Comparison of ENCODE assay signal across 15 cellular contexts in the genomic region with DNA sequence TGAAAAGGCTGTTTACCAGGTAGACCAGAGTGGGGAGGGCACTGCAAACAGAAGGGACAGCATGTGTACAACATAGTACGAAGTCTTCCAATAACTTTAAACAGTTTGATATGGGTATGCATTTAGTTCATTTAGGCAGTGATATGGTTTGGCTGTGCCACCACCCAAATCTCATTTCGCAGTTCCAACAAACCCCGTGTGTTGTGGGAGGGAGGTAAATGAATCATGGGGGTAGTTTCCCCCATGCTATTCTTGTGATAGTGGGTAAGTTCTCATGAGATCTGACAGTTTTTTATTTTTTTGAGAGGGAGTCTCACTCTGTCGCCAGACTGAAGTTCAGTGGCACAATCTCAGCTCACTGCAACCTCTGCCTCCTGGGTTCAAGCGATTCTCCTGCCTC. TPM values are rescaled to one million over a fixed set of nuclear protein-coding genes. Genes with fewer than 3 reads are reported as not detected.
A peak's percentile ranks its signal among the peaks of the same experiment; 100 is the strongest.
DNase-seq lines count a peak whose midpoint lies in the region; ATAC-seq lines count a peak whose summit lies in the region.
"Had no signal": no experiment of that assay in that cellular context is flagged by ENCODE, and none has a peak within 500 bp of the region (broad histone marks: within the 10 kb centered on the region; RNA-seq: fewer than 3 reads in every experiment).

No MANE protein-coding gene starts in this region.

- H3K27me3 Mint-ChIP-seq in activated CD4-positive, alpha-beta T cell treated with anti-CD3 and anti-CD28 coated beads for 36 hours = no peaks in the 10 kb centered on the region
- H3K27me3 Mint-ChIP-seq in activated CD4-positive, alpha-beta T cell treated with anti-CD3 and anti-CD28 coated beads, Interleukin-2, amount 10 ng/mL, durations not matched to agents 7 days and 5 days = no peaks in the 10 kb centered on the region
- H3K27me3 Mint-ChIP-seq in activated T-cell treated with anti-CD3 and anti-CD28 coated beads, Interleukin-2, amount 50 U/mL, for 72 hours (ENCODE audit: low read depth) = no peaks in the 10 kb centered on the region
- H3K27me3 Mint-ChIP-seq in activated T-helper 17 cell treated with anti-CD3 and anti-CD28 coated beads, Interleukin-2, amount 50 U/mL, for 72 hours = no peaks in the 10 kb centered on the region
- H3K27me3 Mint-ChIP-seq: B cell; CD4-positive, alpha-beta T cell had no signal

- peaks cover 3% of the 10 kb centered on the region for H3K36me3 Mint-ChIP-seq in activated CD4-positive, alpha-beta T cell treated with anti-CD3 and anti-CD28 coated beads for 36 hours (ENCODE audit: low read depth)
- no peaks in the 10 kb centered on the region for H3K36me3 Mint-ChIP-seq in activated CD4-positive, alpha-beta T cell treated with anti-CD3 and anti-CD28 coated beads, Interleukin-2, amount 10 ng/mL, durations not matched to agents 7 days and 5 days (ENCODE audit: low read depth)
- H3K36me3 Mint-ChIP-seq in activated T-cell treated with anti-CD3 and anti-CD28 coated beads, Interleukin-2, amount 50 U/mL, for 72 hours (ENCODE audit: insufficient read depth in 2 of 2) = peaks cover 0 to 2% of the 10 kb centered on the region in 2 donors
- no peaks in the 10 kb centered on the region for H3K36me3 Mint-ChIP-seq in activated T-helper 17 cell treated with anti-CD3 and anti-CD28 coated beads, Interleukin-2, amount 50 U/mL, for 72 hours (ENCODE audit: low read depth)

- H3K4me1 Mint-ChIP-seq in activated CD4-positive, alpha-beta T cell treated with anti-CD3 and anti-CD28 coated beads for 36 hours = peaks cover 5% of the 10 kb centered on the region
- H3K4me1 Mint-ChIP-seq in activated CD4-positive, alpha-beta T cell treated with anti-CD3 and anti-CD28 coated beads, Interleukin-2, amount 10 ng/mL, durations not matched to agents 7 days and 5 days = peaks cover 2% of the 10 kb centered on the region
- peaks cover 15% of the 10 kb centered on the region for H3K4me1 Mint-ChIP-seq in activated T-cell treated with anti-CD3 and anti-CD28 coated beads, Interleukin-2, amount 50 U/mL, for 72 hours (ENCODE audit: low read depth)
- peaks cover 4% of the 10 kb centered on the region for H3K4me1 Mint-ChIP-seq in activated T-helper 17 cell treated with anti-CD3 and anti-CD28 coated beads, Interleukin-2, amount 50 U/mL, for 72 hours
- H3K4me1 Mint-ChIP-seq: B cell had no signal

- no peak overlapping the region for H3K4me3 Mint-ChIP-seq in activated CD4-positive, alpha-beta T cell treated with anti-CD3 and anti-CD28 coated beads for 36 hours
- H3K4me3 Mint-ChIP-seq in activated CD4-positive, alpha-beta T cell treated with anti-CD3 and anti-CD28 coated beads, Interleukin-2, amount 10 ng/mL, durations not matched to agents 7 days and 5 days = no peak overlapping the region
- no peak overlapping the region for H3K4me3 Mint-ChIP-seq in activated T-cell treated with anti-CD3 and anti-CD28 coated beads, Interleukin-2, amount 50 U/mL, for 72 hours
- no peak overlapping the region for H3K4me3 Mint-ChIP-seq in activated T-helper 17 cell treated with anti-CD3 and anti-CD28 coated beads, Interleukin-2, amount 50 U/mL, for 72 hours
- H3K4me3 Mint-ChIP-seq: B cell; CD4-positive, alpha-beta T cell; CD8-positive, alpha-beta T cell had no signal

- CTCF ChIA-PET in activated CD4-positive, alpha-beta T cell treated with anti-CD3 and anti-CD28 coated beads for 36 hours (lab: Charles Lee) = interaction anchor here (1.1 kb wide), 1 partner anchor 448 kb away, joined by 3 read pairs; no protein-coding TSS in a partner anchor
- CTCF ChIA-PET in activated CD4-positive, alpha-beta T cell treated with anti-CD3 and anti-CD28 coated beads, Interleukin-2, amount 10 ng/mL, durations not matched to agents 7 days and 5 days (lab: Charles Lee) = interaction anchor here (0.6 kb wide), 1 partner anchor 22 kb away, joined by 3 read pairs; no protein-coding TSS in a partner anchor

- DNase-seq in activated CD4-positive, alpha-beta T cell treated with anti-CD3 and anti-CD28 coated beads for 36 hours = no peak
- no peak for DNase-seq in activated CD4-positive, alpha-beta T cell treated with anti-CD3 and anti-CD28 coated beads, Interleukin-2, amount 10 ng/mL, durations not matched to agents 7 days and 5 days
- DNase-seq in activated T-cell treated with anti-CD3 and anti-CD28 coated beads, Interleukin-2, amount 50 U/mL, for 72 hours = peak; percentile 10 to 22
- no peak for DNase-seq in activated T-cell treated with anti-CD3 and anti-CD28 coated beads, Interleukin-2, amount 50 U/mL, for 48 hours
- DNase-seq in NCI-H524 (lab: John Stamatoyannopoulos, UW) = no peak
- DNase-seq: AML-193; Caco-2; Calu3; CD4-positive, alpha-beta T cell; CD8-positive, alpha-beta T cell; DMS79 treated with DMSO at 0.1 percent for 48 hours; GF-D8 had no signal

- no peak overlapping the region for H3K27ac Mint-ChIP-seq in activated CD4-positive, alpha-beta T cell treated with anti-CD3 and anti-CD28 coated beads for 36 hours
- no peak overlapping the region for H3K27ac Mint-ChIP-seq in activated CD4-positive, alpha-beta T cell treated with anti-CD3 and anti-CD28 coated beads, Interleukin-2, amount 10 ng/mL, durations not matched to agents 7 days and 5 days
- H3K27ac Mint-ChIP-seq in activated T-cell treated with anti-CD3 and anti-CD28 coated beads, Interleukin-2, amount 50 U/mL, for 72 hours = no peak overlapping the region
- H3K27ac Mint-ChIP-seq in activated T-helper 17 cell treated with anti-CD3 and anti-CD28 coated beads, Interleukin-2, amount 50 U/mL, for 72 hours = no peak overlapping the region
- H3K27ac Mint-ChIP-seq: B cell; CD4-positive, alpha-beta T cell; CD8-positive, alpha-beta T cell had no signal

- no peaks in the 10 kb centered on the region for H3K9me3 Mint-ChIP-seq in activated CD4-positive, alpha-beta T cell treated with anti-CD3 and anti-CD28 coated beads for 36 hours (ENCODE audit: low read depth)
- no peaks in the 10 kb centered on the region for H3K9me3 Mint-ChIP-seq in activated CD4-positive, alpha-beta T cell treated with anti-CD3 and anti-CD28 coated beads, Interleukin-2, amount 10 ng/mL, durations not matched to agents 7 days and 5 days
- H3K9me3 Mint-ChIP-seq in activated T-cell treated with anti-CD3 and anti-CD28 coated beads, Interleukin-2, amount 50 U/mL, for 72 hours = no peaks in the 10 kb centered on the region
- H3K9me3 Mint-ChIP-seq in activated T-helper 17 cell treated with anti-CD3 and anti-CD28 coated beads, Interleukin-2, amount 50 U/mL, for 72 hours = no peaks in the 10 kb centered on the region
- H3K9me3 Mint-ChIP-seq: CD4-positive, alpha-beta T cell; CD8-positive, alpha-beta T cell had no signal

- POLR2A ChIA-PET in activated CD4-positive, alpha-beta T cell treated with anti-CD3 and anti-CD28 coated beads for 36 hours (lab: Charles Lee) = no interaction called here
- POLR2A ChIA-PET in activated CD4-positive, alpha-beta T cell treated with anti-CD3 and anti-CD28 coated beads, Interleukin-2, amount 10 ng/mL, durations not matched to agents 7 days and 5 days (lab: Charles Lee) = no interaction called here

- ATAC-seq in activated CD4-positive, alpha-beta T cell treated with anti-CD3 and anti-CD28 coated beads for 36 hours = peak; percentile 26
- peak; percentile 41 to 74 for ATAC-seq in activated T-cell treated with anti-CD3 and anti-CD28 coated beads, Interleukin-2, amount 50 U/mL, for 72 hours (replicated peaks in 1 of 2)
- peak; percentile 59 for ATAC-seq in activated T-helper 17 cell treated with anti-CD3 and anti-CD28 coated beads, Interleukin-2, amount 50 U/mL, for 72 hours (replicated peaks)
- ATAC-seq: A549; CD8-positive, alpha-beta T cell had no signal

- intact Hi-C loops in activated CD4-positive, alpha-beta T cell treated with anti-CD3 and anti-CD28 coated beads for 36 hours (cut with DNase I, micrococcal nuclease) = no loop called here

RNA-seq across cellular contexts. Expression of a gene that starts 7.6 kb away (rescaled TPM):
- 10 to 100 TPM; 17.3 to 19.5 TPM for total RNA-seq in activated CD4-positive, alpha-beta T cell treated with anti-CD3 and anti-CD28 coated beads for 36 hours
- 10 to 100 TPM; 23.7 to 26.5 TPM for total RNA-seq in activated CD4-positive, alpha-beta T cell treated with anti-CD3 and anti-CD28 coated beads, Interleukin-2, amount 10 ng/mL, durations not matched to agents 7 days and 5 days
- 10 to 100 TPM; 14.0 to 16.0 TPM for total RNA-seq in activated T-cell treated with anti-CD3 and anti-CD28 coated beads, Interleukin-2, amount 50 U/mL, for 72 hours
- total RNA-seq in activated T-helper 17 cell treated with anti-CD3 and anti-CD28 coated beads, Interleukin-2, amount 50 U/mL, for 72 hours = 10 to 100 TPM; 19.2 to 25.4 TPM

RNA-seq across cellular contexts. Expression of a gene that starts 25.9 kb away (rescaled TPM):
- 1 to 10 TPM; 3.5 to 4.6 TPM for total RNA-seq in activated CD4-positive, alpha-beta T cell treated with anti-CD3 and anti-CD28 coated beads for 36 hours
- total RNA-seq in activated CD4-positive, alpha-beta T cell treated with anti-CD3 and anti-CD28 coated beads, Interleukin-2, amount 10 ng/mL, durations not matched to agents 7 days and 5 days = 10 to 100 TPM in 1 of 2 experiments, 1 to 10 TPM in 1; 7.9 to 10.3 TPM
- total RNA-seq in activated T-cell treated with anti-CD3 and anti-CD28 coated beads, Interleukin-2, amount 50 U/mL, for 72 hours = 10 to 100 TPM in 1 of 2 donors, 1 to 10 TPM in 1; 9.6 to 10.9 TPM
- total RNA-seq in activated T-helper 17 cell treated with anti-CD3 and anti-CD28 coated beads, Interleukin-2, amount 50 U/mL, for 72 hours = 1 to 10 TPM; 6.2 to 8.7 TPM

RNA-seq across cellular contexts. Expression of a gene that starts 33.0 kb away (rescaled TPM):
- 10 to 100 TPM; 20.2 to 23.1 TPM for total RNA-seq in activated CD4-positive, alpha-beta T cell treated with anti-CD3 and anti-CD28 coated beads for 36 hours
- total RNA-seq in activated CD4-positive, alpha-beta T cell treated with anti-CD3 and anti-CD28 coated beads, Interleukin-2, amount 10 ng/mL, durations not matched to agents 7 days and 5 days = 10 to 100 TPM; 21.5 to 24.5 TPM
- total RNA-seq in activated T-cell treated with anti-CD3 and anti-CD28 coated beads, Interleukin-2, amount 50 U/mL, for 72 hours = 10 to 100 TPM; 31.5 to 40.8 TPM
- 10 to 100 TPM; 13.5 to 18.0 TPM for total RNA-seq in activated T-helper 17 cell treated with anti-CD3 and anti-CD28 coated beads, Interleukin-2, amount 50 U/mL, for 72 hours

Comparison
In these comparisons a context has a peak if more than half of its experiments do, and no peak if none do; other contexts are left out.
1. DNase-seq: peak in activated T-cell treated with anti-CD3 and anti-CD28 coated beads, Interleukin-2, amount 50 U/mL, for 72 hours (2 of 2); none in activated CD4-positive, alpha-beta T cell treated with anti-CD3 and anti-CD28 coated beads for 36 hours (single experiment), activated CD4-positive, alpha-beta T cell treated with anti-CD3 and anti-CD28 coated beads, Interleukin-2, amount 10 ng/mL, durations not matched to agents 7 days and 5 days (single experiment), activated T-cell treated with anti-CD3 and anti-CD28 coated beads, Interleukin-2, amount 50 U/mL, for 48 hours (0 of 2) and NCI-H524 (0 of 2).
2. Peak in every context shown above with its lines, with median percentiles within 50 percentile points of each other: ATAC-seq.